16 cellular contexts compared by ENCODE assay signal in the genomic region with DNA sequence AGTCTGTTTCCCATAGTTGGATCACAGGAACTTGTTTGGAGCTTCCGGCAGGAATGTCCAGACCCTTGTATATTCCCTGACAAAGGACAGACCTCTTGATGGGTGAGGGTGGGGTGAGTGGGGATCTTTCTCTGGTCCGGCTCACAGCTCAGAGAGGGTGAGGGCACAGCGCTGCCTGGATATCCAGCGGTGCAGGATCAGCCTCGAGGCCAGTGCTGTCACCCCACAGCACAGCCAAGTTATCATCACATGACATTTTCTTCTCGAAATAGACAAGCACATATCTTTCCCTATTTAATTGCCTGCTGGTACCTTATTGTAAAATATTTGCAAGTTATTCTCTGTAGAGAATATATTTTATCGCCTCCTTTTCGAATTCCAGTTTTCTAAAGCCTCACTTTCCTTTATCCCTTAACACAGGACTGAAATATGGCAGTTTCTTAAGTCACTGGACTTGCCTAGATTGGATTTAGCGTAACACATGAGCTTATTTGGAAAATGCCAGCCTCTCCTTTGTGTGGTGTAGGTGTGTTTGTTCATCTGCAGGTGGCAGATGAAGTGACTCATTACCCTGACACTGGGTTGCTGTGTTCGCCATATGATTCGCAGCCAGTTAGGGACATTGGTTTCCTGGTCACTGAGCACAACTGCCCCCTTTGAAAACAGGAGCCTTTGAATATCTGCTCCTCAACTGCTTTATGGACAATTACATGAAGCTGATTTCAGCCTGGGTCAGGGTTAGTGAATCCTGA. TPM values are rescaled to one million over a fixed set of nuclear protein-coding genes. Genes with fewer than 3 reads are reported as not detected.
A peak's percentile ranks its signal among the peaks of the same experiment; 100 is the strongest.
DNase-seq lines count a peak whose midpoint lies in the region; TF ChIP-seq lines count a peak whose summit lies in the region.
"Had no signal": no experiment of that assay in that cellular context is flagged by ENCODE, and none has a peak within 500 bp of the region (broad histone marks: within the 10 kb centered on the region; RNA-seq: fewer than 3 reads in every experiment).

No MANE protein-coding gene starts in this region.

- H3K27ac ChIP-seq in mucosa of rectum (ENCODE audit: low read depth in 2 of 2, low read length in 2 of 2), result peak overlapping the region; percentile 59 to 66
- no peak overlapping the region for H3K27ac ChIP-seq in vagina
- H3K27ac ChIP-seq: SK-N-MC, tibial artery had no signal

- no peaks in the 10 kb centered on the region for H3K9me3 Mint-ChIP-seq in immature natural killer cell

- no peak for TF ChIP-seq POLR2A in vagina (IDR thresholded peaks at IDR 0.05)

- TF ChIP-seq CTCF in vagina (IDR thresholded peaks at IDR 0.05), result no peak

- no peaks in the 10 kb centered on the region for H3K36me3 ChIP-seq in mucosa of rectum (ENCODE audit: control insufficient read depth in 2 of 2, insufficient read depth in 2 of 2, low read length in 2 of 2)
- no peaks in the 10 kb centered on the region for H3K36me3 ChIP-seq in vagina
- H3K36me3 ChIP-seq: tibial artery had no signal

- no peak overlapping the region for H3K4me3 Mint-ChIP-seq in immature natural killer cell

- H3K27me3 ChIP-seq in mucosa of rectum (ENCODE audit: control insufficient read depth in 2 of 2, insufficient read depth in 2 of 2, low read length in 2 of 2) (no peaks in the 10 kb centered on the region), vagina (no peaks in the 10 kb centered on the region)

- H3K27ac Mint-ChIP-seq in immature natural killer cell, result no peak overlapping the region

- intact Hi-C loops in vagina (cut with DNase I), result no loop called here

- peak; percentile 98 for DNase-seq in DMS153 (lab: John Stamatoyannopoulos, UW)
- peak; percentile 82 to 83 for DNase-seq in NCI-H1930 (lab: John Stamatoyannopoulos, UW)
- peak; percentile 9 for DNase-seq in astrocyte of the hippocampus (ENCODE audit: low read depth, low spot score)
- DNase-seq in immature natural killer cell, result no peak
- no peak for DNase-seq in DMS 273 (lab: John Stamatoyannopoulos, UW; ENCODE audit: unreplicated experiment)
- no peak for DNase-seq in vagina (ENCODE audit: extremely low spot score in 2 of 2)
- no peak for DNase-seq in pons (ENCODE audit: low spot score)
- DNase-seq: activated CD4-positive, alpha-beta T cell treated with anti-CD3 and anti-CD28 coated beads for 4 hours; activated effector memory CD4-positive, alpha-beta T cell treated with anti-CD3 and anti-CD28 coated beads, Interleukin-2, amount 50 U/mL, for 16 hours; cerebellar nuclear complex; left cardiac atrium; NCI-H226; tibial artery had no signal

- H3K27me3 Mint-ChIP-seq in immature natural killer cell (ENCODE audit: low read depth in 3 of 3), result peaks cover 0 to 7% (median 0%) of the 10 kb centered on the region in 3 donors

- no peaks in the 10 kb centered on the region for H3K36me3 Mint-ChIP-seq in immature natural killer cell

- H3K4me1 Mint-ChIP-seq in immature natural killer cell, result peaks cover 0 to 3% of the 10 kb centered on the region in 2 donors

- peaks cover 12 to 36% of the 10 kb centered on the region in 2 donors for H3K4me1 ChIP-seq in mucosa of rectum (ENCODE audit: control insufficient read depth in 2 of 2, insufficient read depth in 2 of 2, low read length in 2 of 2)
- peaks cover 4% of the 10 kb centered on the region for H3K4me1 ChIP-seq in vagina

- H3K4me3 ChIP-seq in mucosa of rectum (ENCODE audit: low read length in 2 of 2), result no peak overlapping the region
- no peak overlapping the region for H3K4me3 ChIP-seq in vagina
- H3K4me3 ChIP-seq: SK-N-MC, tibial artery had no signal

- H3K9me3 ChIP-seq in mucosa of rectum (ENCODE audit: control insufficient read depth in 2 of 2, low read length in 2 of 2), result no peaks in the 10 kb centered on the region
- H3K9me3 ChIP-seq in vagina, result no peaks in the 10 kb centered on the region
- H3K9me3 ChIP-seq: tibial artery had no signal

- H3K9ac ChIP-seq in mucosa of rectum (ENCODE audit: low read depth in 1 of 2, low read length in 2 of 2), result peak overlapping the region; percentile 26

RNA-seq across cellular contexts. Expression of gene CLIC6, which starts 21.4 kb away (rescaled TPM):
- polyA plus RNA-seq in immature natural killer cell, result not detected
- 8.3 TPM for total RNA-seq in vagina
- total RNA-seq: pulmonary artery endothelial cell had no signal

Comparison
In these comparisons a context has a peak if more than half of its experiments do, and no peak if none do; other contexts are left out.
1. DNase-seq: peak in DMS153 (single experiment), NCI-H1930 (2 of 2) and astrocyte of the hippocampus (single experiment); none in immature natural killer cell (0 of 3), DMS 273 (single experiment), vagina (0 of 2) and pons (single experiment).